In the genomic region with DNA sequence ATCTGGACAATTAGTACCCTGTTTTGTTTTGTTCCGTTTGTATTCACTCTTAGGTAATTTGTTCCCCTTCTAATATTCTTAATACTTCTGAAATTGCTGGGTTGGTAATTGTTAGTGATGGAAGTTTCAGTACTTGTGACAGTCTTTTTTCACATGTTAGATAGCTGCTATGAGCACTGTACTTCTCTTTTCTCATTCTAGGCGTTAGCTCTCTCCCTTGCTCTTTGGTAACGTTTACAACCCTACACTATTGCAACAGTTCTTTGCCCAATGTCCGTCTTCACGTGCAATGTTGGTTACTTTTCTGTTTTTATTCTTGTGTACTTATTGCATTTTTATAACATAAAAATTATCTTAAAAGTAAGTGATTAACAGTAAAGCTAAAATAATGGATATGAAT, we compare ENCODE assay signal across 23 cellular contexts.
DNase-seq lines count a peak whose midpoint lies in the region; ATAC-seq and TF ChIP-seq lines count a peak whose summit lies in the region.
"Had no signal": no experiment of that assay in that cellular context is flagged by ENCODE, and none has a peak within 500 bp of the region (broad histone marks: within the 10 kb centered on the region; RNA-seq: fewer than 3 reads in every experiment).

No MANE protein-coding gene starts in this region.

- no peaks in the 10 kb centered on the region for H3K4me1 Mint-ChIP-seq in naive thymus-derived CD8-positive, alpha-beta T cell
- H3K4me1 Mint-ChIP-seq: B cell; CD4-positive, CD25-positive, alpha-beta regulatory T cell; GM23338 had no signal

- no peak overlapping the region for H3K4me3 Mint-ChIP-seq in naive thymus-derived CD8-positive, alpha-beta T cell
- H3K4me3 Mint-ChIP-seq: B cell; CD4-positive, CD25-positive, alpha-beta regulatory T cell; GM23338 had no signal

- no peak overlapping the region for H3K27ac Mint-ChIP-seq in naive thymus-derived CD8-positive, alpha-beta T cell
- H3K27ac Mint-ChIP-seq: B cell; CD4-positive, CD25-positive, alpha-beta regulatory T cell; GM23338 had no signal

- DNase-seq in HL-60 (ENCODE audit: low read depth in 1 of 2, low spot score in 1 of 2) (peak; percentile 77), NOMO-1 (lab: John Stamatoyannopoulos, UW; ENCODE audit: unreplicated experiment in 2 of 2) (peak; percentile 71 to 92), SKM-1 (lab: John Stamatoyannopoulos, UW; ENCODE audit: unreplicated experiment) (peak; percentile 83), mucosa of gallbladder (ENCODE audit: low spot score) (no peak)
- DNase-seq in naive thymus-derived CD8-positive, alpha-beta T cell = no peak
- DNase-seq: Caco-2; CD4-positive, CD25-positive, alpha-beta regulatory T cell; DMS153; HCEC 1CT; IMR-90; NCI-H1092; NCI-H1436; NCI-H187 treated with DMSO at 0.1 percent for 48 hours; NCI-H2107; NCI-H446 treated with DMSO at 0.1 percent for 48 hours; NCI-H526 treated with DMSO at 0.1 percent for 48 hours; OCI-M1 had no signal

- peaks cover 24 to 29% of the 10 kb centered on the region in 2 experiments for H3K4me1 ChIP-seq in neutrophil (ENCODE audit: control insufficient read depth in 1 of 2, insufficient read depth in 1 of 2, low read depth in 1 of 2, low read length in 1 of 2)
- H3K4me1 ChIP-seq: A549, Caco-2 had no signal

- no peak for ATAC-seq in GM19397 (IDR thresholded peaks at IDR 0.05; ENCODE audit: unreplicated experiment)
- ATAC-seq in naive thymus-derived CD8-positive, alpha-beta T cell = no peak
- ATAC-seq: A549, GM23338 had no signal

- TF ChIP-seq CTCF in HL-60 (IDR thresholded peaks at IDR 0.05; ENCODE audit: insufficient read depth, low read length) (no peak), neutrophil (IDR thresholded peaks at IDR 0.05) (no peak)

- H3K36me3 Mint-ChIP-seq in naive thymus-derived CD8-positive, alpha-beta T cell = no peaks in the 10 kb centered on the region
- H3K36me3 Mint-ChIP-seq: CD4-positive, CD25-positive, alpha-beta regulatory T cell had no signal

- H3K27me3 ChIP-seq in HL-60 (ENCODE audit: insufficient read depth, poor library complexity, severe bottlenecking) (no peaks in the 10 kb centered on the region), neutrophil (no peaks in the 10 kb centered on the region)

- H3K36me3 ChIP-seq in neutrophil = no peaks in the 10 kb centered on the region

- H3K4me3 ChIP-seq in HL-60 (replicated peaks; ENCODE audit: insufficient read depth, low read length) (no peak overlapping the region), neutrophil (ENCODE audit: low read depth in 1 of 2, low read length in 1 of 2) (peak overlapping the region in 1 of 2 experiments; percentile 22)
- H3K4me3 ChIP-seq: A549, GM23338 had no signal

- POLR2A ChIA-PET in naive thymus-derived CD8-positive, alpha-beta T cell (lab: Charles Lee) = no interaction called here

- no peaks in the 10 kb centered on the region for H3K9me3 ChIP-seq in neutrophil
- H3K9me3 ChIP-seq: A549, Caco-2 had no signal

- peak overlapping the region; percentile 62 for H3K27ac ChIP-seq in HL-60 (replicated peaks)
- peak overlapping the region; percentile 77 for H3K27ac ChIP-seq in neutrophil
- H3K27ac ChIP-seq: A549, KMS-11 had no signal

- H3K9me3 Mint-ChIP-seq in naive thymus-derived CD8-positive, alpha-beta T cell = peaks cover 0 to 18% (median 6%) of the 10 kb centered on the region in 9 donors
- H3K9me3 Mint-ChIP-seq: GM23338 had no signal

- H3K27me3 Mint-ChIP-seq in naive thymus-derived CD8-positive, alpha-beta T cell = no peaks in the 10 kb centered on the region
- H3K27me3 Mint-ChIP-seq: B cell; CD4-positive, CD25-positive, alpha-beta regulatory T cell had no signal

Comparison
In these comparisons a context has a peak if more than half of its experiments do, and no peak if none do; other contexts are left out.
1. DNase-seq: peak in HL-60 (2 of 2), NOMO-1 (2 of 2) and SKM-1 (single experiment); none in naive thymus-derived CD8-positive, alpha-beta T cell (0 of 10) and mucosa of gallbladder (single experiment).